ENCODE assay signal across 23 cellular contexts in genomic region chr7:74078461-74078860, GRCh38. TPM values are rescaled to one million over a fixed set of nuclear protein-coding genes. Genes with fewer than 3 reads are reported as not detected.
DNase-seq lines count a peak whose midpoint lies in the region; ATAC-seq and TF ChIP-seq lines count a peak whose summit lies in the region.
"Had no signal": no experiment of that assay in that cellular context is flagged by ENCODE, and none has a peak within 500 bp of the region (broad histone marks: within the 10 kb centered on the region; RNA-seq: fewer than 3 reads in every experiment).

No MANE protein-coding gene starts in this region.

- H3K36me3 Mint-ChIP-seq in activated naive CD8-positive, alpha-beta T cell: no peaks in the 10 kb centered on the region
- no peaks in the 10 kb centered on the region for H3K36me3 Mint-ChIP-seq in activated naive CD8-positive, alpha-beta T cell treated with anti-CD3 and anti-CD28 coated beads for 36 hours
- no peaks in the 10 kb centered on the region for H3K36me3 Mint-ChIP-seq in mesothelial cell of epicardium
- H3K36me3 Mint-ChIP-seq: activated CD8-positive, alpha-beta memory T cell treated with anti-CD3 and anti-CD28 coated beads, Interleukin-2, amount 10 ng/mL, durations not matched to agents 7 days and 5 days; CD8-positive, alpha-beta T cell had no signal

- H3K27me3 Mint-ChIP-seq in activated naive CD8-positive, alpha-beta T cell: no peaks in the 10 kb centered on the region
- H3K27me3 Mint-ChIP-seq in activated naive CD8-positive, alpha-beta T cell treated with anti-CD3 and anti-CD28 coated beads for 36 hours: no peaks in the 10 kb centered on the region
- H3K27me3 Mint-ChIP-seq in mesothelial cell of epicardium (ENCODE audit: low read depth): no peaks in the 10 kb centered on the region
- H3K27me3 Mint-ChIP-seq: activated CD4-positive, alpha-beta T cell treated with anti-CD3 and anti-CD28 coated beads, Interleukin-2, amount 10 ng/mL, durations not matched to agents 24 days and 14 days; activated CD8-positive, alpha-beta memory T cell treated with anti-CD3 and anti-CD28 coated beads, Interleukin-2, amount 10 ng/mL, durations not matched to agents 7 days and 5 days; central memory CD8-positive, alpha-beta T cell; stimulated activated naive CD8-positive, alpha-beta T cell treated with anti-CD3 and anti-CD28 coated beads, Interleukin-15, amount 100 ng/mL, for 72 hours had no signal

- no peak for DNase-seq in activated naive CD8-positive, alpha-beta T cell treated with anti-CD3 and anti-CD28 coated beads for 36 hours
- DNase-seq in brain microvascular endothelial cell (no peak), mesothelial cell of epicardium (ENCODE audit: low spot score in 2 of 2, unreplicated experiment in 2 of 2) (no peak), vagina (ENCODE audit: extremely low spot score in 2 of 2) (no peak), NCI-H1092 treated with DMSO at 0.1 percent for 48 hours (lab: John Stamatoyannopoulos, UW) (no peak), lower lobe of right lung (no peak)
- DNase-seq: activated CD4-positive, alpha-beta T cell treated with anti-CD3 and anti-CD28 coated beads, Interleukin-2, amount 10 ng/mL, durations not matched to agents 24 days and 14 days; activated CD8-positive, alpha-beta memory T cell treated with anti-CD3 and anti-CD28 coated beads, Interleukin-2, amount 10 ng/mL, durations not matched to agents 7 days and 5 days; activated naive CD4-positive, alpha-beta T cell treated with anti-CD3 and anti-CD28 coated beads for 36 hours; CD8-positive, alpha-beta T cell; NCI-H1105 treated with DMSO at 0.1 percent for 48 hours; NCI-H2029 treated with DMSO at 0.1 percent for 48 hours; NCI-H226; occipital lobe; stimulated activated naive CD8-positive, alpha-beta T cell treated with anti-CD3 and anti-CD28 coated beads, Interleukin-15, amount 100 ng/mL, for 72 hours; thyroid gland had no signal

- H3K27ac ChIP-seq in brain microvascular endothelial cell (peak overlapping the region; percentile 68), vagina (peak overlapping the region; percentile 70), lower lobe of right lung (no peak overlapping the region)
- H3K27ac ChIP-seq: 22Rv1, HL-60, thyroid gland had no signal

- H3K9me3 Mint-ChIP-seq in activated naive CD8-positive, alpha-beta T cell (ENCODE audit: low read depth): no peaks in the 10 kb centered on the region
- no peaks in the 10 kb centered on the region for H3K9me3 Mint-ChIP-seq in activated naive CD8-positive, alpha-beta T cell treated with anti-CD3 and anti-CD28 coated beads for 36 hours
- H3K9me3 Mint-ChIP-seq in mesothelial cell of epicardium: no peaks in the 10 kb centered on the region
- H3K9me3 Mint-ChIP-seq: activated CD4-positive, alpha-beta T cell treated with anti-CD3 and anti-CD28 coated beads, Interleukin-2, amount 10 ng/mL, durations not matched to agents 24 days and 14 days; activated naive CD4-positive, alpha-beta T cell treated with anti-CD3 and anti-CD28 coated beads for 36 hours; CD8-positive, alpha-beta T cell; central memory CD8-positive, alpha-beta T cell; stimulated activated naive CD8-positive, alpha-beta T cell treated with anti-CD3 and anti-CD28 coated beads, Interleukin-15, amount 100 ng/mL, for 72 hours had no signal

- intact Hi-C loops in vagina (cut with DNase I) (no loop called here), lower lobe of right lung (cut with DNase I) (no loop called here)

- no peak overlapping the region for H3K4me3 ChIP-seq in brain microvascular endothelial cell (ENCODE audit: low read depth, low read length)
- no peak overlapping the region for H3K4me3 ChIP-seq in vagina
- no peak overlapping the region for H3K4me3 ChIP-seq in lower lobe of right lung
- H3K4me3 ChIP-seq: thyroid gland had no signal

- no peak for ATAC-seq in GM21528 (IDR thresholded peaks at IDR 0.05; ENCODE audit: low FRiP score, unreplicated experiment)
- no peak for ATAC-seq in lower lobe of right lung
- ATAC-seq: activated CD8-positive, alpha-beta memory T cell treated with anti-CD3 and anti-CD28 coated beads, Interleukin-2, amount 10 ng/mL, durations not matched to agents 7 days and 5 days; CD8-positive, alpha-beta T cell; stimulated activated naive CD8-positive, alpha-beta T cell treated with anti-CD3 and anti-CD28 coated beads, Interleukin-15, amount 100 ng/mL, for 72 hours had no signal

- peak overlapping the region; percentile 7 for H3K4me3 Mint-ChIP-seq in activated naive CD8-positive, alpha-beta T cell
- no peak overlapping the region for H3K4me3 Mint-ChIP-seq in activated naive CD8-positive, alpha-beta T cell treated with anti-CD3 and anti-CD28 coated beads for 36 hours
- no peak overlapping the region for H3K4me3 Mint-ChIP-seq in mesothelial cell of epicardium
- H3K4me3 Mint-ChIP-seq: activated CD4-positive, alpha-beta T cell treated with anti-CD3 and anti-CD28 coated beads, Interleukin-2, amount 10 ng/mL, durations not matched to agents 24 days and 14 days; activated CD8-positive, alpha-beta memory T cell treated with anti-CD3 and anti-CD28 coated beads, Interleukin-2, amount 10 ng/mL, durations not matched to agents 7 days and 5 days; activated naive CD4-positive, alpha-beta T cell treated with anti-CD3 and anti-CD28 coated beads for 36 hours; CD8-positive, alpha-beta T cell; central memory CD8-positive, alpha-beta T cell; stimulated activated naive CD8-positive, alpha-beta T cell treated with anti-CD3 and anti-CD28 coated beads, Interleukin-15, amount 100 ng/mL, for 72 hours had no signal

- in situ Hi-C loops in brain microvascular endothelial cell (cut with HindIII; ENCODE audit: low pct_ligation_motif_present, low sequenced_read_pairs): no loop called here

- no peak overlapping the region for H3K27ac Mint-ChIP-seq in activated naive CD8-positive, alpha-beta T cell
- H3K27ac Mint-ChIP-seq in activated naive CD8-positive, alpha-beta T cell treated with anti-CD3 and anti-CD28 coated beads for 36 hours: no peak overlapping the region
- peak overlapping the region; percentile 23 for H3K27ac Mint-ChIP-seq in mesothelial cell of epicardium
- H3K27ac Mint-ChIP-seq: activated CD4-positive, alpha-beta T cell treated with anti-CD3 and anti-CD28 coated beads, Interleukin-2, amount 10 ng/mL, durations not matched to agents 24 days and 14 days; activated CD8-positive, alpha-beta memory T cell treated with anti-CD3 and anti-CD28 coated beads, Interleukin-2, amount 10 ng/mL, durations not matched to agents 7 days and 5 days; activated naive CD4-positive, alpha-beta T cell treated with anti-CD3 and anti-CD28 coated beads for 36 hours; CD8-positive, alpha-beta T cell had no signal

- H3K36me3 ChIP-seq in brain microvascular endothelial cell (replicated peaks) (no peaks in the 10 kb centered on the region), vagina (no peaks in the 10 kb centered on the region), lower lobe of right lung (no peaks in the 10 kb centered on the region)
- H3K36me3 ChIP-seq: thyroid gland had no signal

- TF ChIP-seq CTCF in brain microvascular endothelial cell (IDR thresholded peaks at IDR 0.05; ENCODE audit: low read depth, low read length, missing control alignments) (no peak), mesothelial cell of epicardium (IDR thresholded peaks at IDR 0.05; ENCODE audit: unreplicated experiment) (no peak), vagina (IDR thresholded peaks at IDR 0.05) (no peak), lower lobe of right lung (IDR thresholded peaks at IDR 0.05) (no peak)

- H3K4me1 ChIP-seq in vagina (peaks cover 18% of the 10 kb centered on the region), lower lobe of right lung (peaks cover 6% of the 10 kb centered on the region)
- H3K4me1 ChIP-seq: thyroid gland had no signal

- no peak for TF ChIP-seq POLR2A in vagina (IDR thresholded peaks at IDR 0.05)

- H3K4me1 Mint-ChIP-seq in activated naive CD8-positive, alpha-beta T cell (ENCODE audit: low read depth): peaks cover 3% of the 10 kb centered on the region
- peaks cover 2% of the 10 kb centered on the region for H3K4me1 Mint-ChIP-seq in activated naive CD8-positive, alpha-beta T cell treated with anti-CD3 and anti-CD28 coated beads for 36 hours
- H3K4me1 Mint-ChIP-seq in mesothelial cell of epicardium: peaks cover 29% of the 10 kb centered on the region
- H3K4me1 Mint-ChIP-seq: central memory CD8-positive, alpha-beta T cell had no signal

- no peaks in the 10 kb centered on the region for H3K27me3 ChIP-seq in brain microvascular endothelial cell (replicated peaks)
- no peaks in the 10 kb centered on the region for H3K27me3 ChIP-seq in vagina
- no peaks in the 10 kb centered on the region for H3K27me3 ChIP-seq in lower lobe of right lung (ENCODE audit: low read depth)
- H3K27me3 ChIP-seq: thyroid gland had no signal

- H3K9me3 ChIP-seq in vagina (no peaks in the 10 kb centered on the region), lower lobe of right lung (no peaks in the 10 kb centered on the region)
- H3K9me3 ChIP-seq: thyroid gland had no signal

RNA-seq across cellular contexts. Expression of gene LIMK1, which starts 5.1 kb away (rescaled TPM):
- total RNA-seq in activated naive CD8-positive, alpha-beta T cell treated with anti-CD3 and anti-CD28 coated beads for 36 hours: 10 to 100 TPM; 16.9 to 19.5 TPM
- total RNA-seq in mesothelial cell of epicardium: 54.6 to 56.0 TPM (median 54.9 TPM) in 3 replicates
- 28.2 TPM for total RNA-seq in vagina
- total RNA-seq in lower lobe of right lung: 48.6 TPM

RNA-seq across cellular contexts. Expression of gene ELN, which starts 50.5 kb away (rescaled TPM):
- total RNA-seq in activated naive CD8-positive, alpha-beta T cell treated with anti-CD3 and anti-CD28 coated beads for 36 hours: not detected
- total RNA-seq in mesothelial cell of epicardium (32.9 to 37.4 TPM (median 33.2 TPM) in 3 replicates), vagina (38.3 TPM), lower lobe of right lung (83.3 TPM)
- total RNA-seq: activated CD4-positive, alpha-beta T cell treated with anti-CD3 and anti-CD28 coated beads, Interleukin-2, amount 10 ng/mL, durations not matched to agents 24 days and 14 days; activated CD8-positive, alpha-beta memory T cell treated with anti-CD3 and anti-CD28 coated beads, Interleukin-2, amount 10 ng/mL, durations not matched to agents 7 days and 5 days; CD8-positive, alpha-beta T cell; H4; T-helper 2 cell treated with Interferon-gamma antibody and Interleukin-4, amounts not matched to agents 100 ng/mL and 5 ng/mL, for 36 hours had no signal

Comparison
In these comparisons a context has a peak if more than half of its experiments do, and no peak if none do; other contexts are left out.
1. RNA of gene ELN, which starts 50.5 kb away (total RNA-seq): 83.3 TPM in lower lobe of right lung (single experiment), 38.3 TPM in vagina (single experiment) and 32.9 to 37.4 TPM in mesothelial cell of epicardium; not detected in activated naive CD8-positive, alpha-beta T cell treated with anti-CD3 and anti-CD28 coated beads for 36 hours; every median in the first group is over 10 times any median in the second.